1 cellular context compared by ENCODE assay signal in genomic region chr14:69152944-69153847, GRCh38.
A peak's percentile ranks its signal among the peaks of the same experiment; 100 is the strongest.
TF ChIP-seq lines count a peak whose summit lies in the region.

DCAF5 (minus strand) TSS chr14:69153119; CDS start chr14:69152978, 141 bp downstream.

TF ChIP-seq in K562, 482 proteins besides CTCF, POLR2A, EP300 and RAD21 (continued from another document and continues in another):
- TF ChIP-seq RREB1 (CRISPR knock-in tag; IDR thresholded peaks at IDR 0.05) = no peak
- no peak for TF ChIP-seq FOXA3 (CRISPR knock-in tag; conservative IDR thresholded peaks at IDR 0.05 in 1 of 2, IDR thresholded peaks at IDR 0.05 in 1 of 2)
- TF ChIP-seq YY1 (IDR thresholded peaks at IDR 0.05; ENCODE audit: borderline replicate concordance in 1 of 3, control insufficient read depth in 1 of 3, extremely low read depth in 1 of 3, insufficient read depth in 3 of 3, insufficient read length in 1 of 3, insufficient replicate concordance in 2 of 3, low read depth in 1 of 3, low read length in 2 of 3) = peak in 2 of 3 experiments; percentile 30 to 57
- no peak for TF ChIP-seq ZNF561 (CRISPR knock-in tag; conservative IDR thresholded peaks at IDR 0.05)
- no peak for TF ChIP-seq ZNF699 (CRISPR knock-in tag; IDR thresholded peaks at IDR 0.05; ENCODE audit: insufficient replicate concordance)
- no peak for TF ChIP-seq CBFA2T2 (conservative IDR thresholded peaks at IDR 0.05)
- TF ChIP-seq ID3 (CRISPR knock-in tag; IDR thresholded peaks at IDR 0.05) = no peak
- TF ChIP-seq ID3 (tag; IDR thresholded peaks at IDR 0.05) = no peak
- peak; percentile 90 for TF ChIP-seq DACH1 (IDR thresholded peaks at IDR 0.05; ENCODE audit: partially characterized antibody)
- TF ChIP-seq ETS1 (conservative IDR thresholded peaks at IDR 0.05; ENCODE audit: control insufficient read depth, low read depth, low read length) = peak; percentile 57; the same call in 1 of the 2 replicates
- TF ChIP-seq IRF1 (CRISPR knock-in tag; IDR thresholded peaks at IDR 0.05; ENCODE audit: borderline replicate concordance) = no peak
- no peak for TF ChIP-seq CGGBP1 (CRISPR knock-in tag; IDR thresholded peaks at IDR 0.05)
- no peak for TF ChIP-seq THRAP3 (IDR thresholded peaks at IDR 0.05; ENCODE audit: borderline replicate concordance)
- no peak for TF ChIP-seq ZNF77 (CRISPR knock-in tag; IDR thresholded peaks at IDR 0.05)
- TF ChIP-seq E2F5 (CRISPR knock-in tag; IDR thresholded peaks at IDR 0.05) = no peak
- TF ChIP-seq KAT2B (IDR thresholded peaks at IDR 0.05; ENCODE audit: low read depth, low read length) = no peak
- no peak for TF ChIP-seq HMG20A (CRISPR knock-in tag; conservative IDR thresholded peaks at IDR 0.05)
- TF ChIP-seq DLX4 (CRISPR knock-in tag; IDR thresholded peaks at IDR 0.05) = no peak
- TF ChIP-seq ASH1L (IDR thresholded peaks at IDR 0.05; ENCODE audit: borderline replicate concordance, low read depth, partially characterized antibody) = no peak
- no peak for TF ChIP-seq SMARCA4 (IDR thresholded peaks at IDR 0.05)
- TF ChIP-seq ZNF174 (CRISPR knock-in tag; IDR thresholded peaks at IDR 0.05) = no peak
- TF ChIP-seq WHSC1 (IDR thresholded peaks at IDR 0.05; ENCODE audit: low read length) = no peak
- TF ChIP-seq PCBP2 (IDR thresholded peaks at IDR 0.05; ENCODE audit: low read depth, low read length, poor library complexity, severe bottlenecking) = no peak
- no peak for TF ChIP-seq ZNF23 (CRISPR knock-in tag; IDR thresholded peaks at IDR 0.05)
- TF ChIP-seq PHF21A (IDR thresholded peaks at IDR 0.05; ENCODE audit: borderline replicate concordance, low read depth) = no peak
- TF ChIP-seq NCOA6 (IDR thresholded peaks at IDR 0.05) = no peak
- TF ChIP-seq SMAD2 (IDR thresholded peaks at IDR 0.05; ENCODE audit: low read depth, low read length) = no peak
- TF ChIP-seq ZBTB9 (CRISPR knock-in tag; IDR thresholded peaks at IDR 0.05) = no peak
- TF ChIP-seq ZBTB26 (CRISPR knock-in tag; IDR thresholded peaks at IDR 0.05) = no peak
- no peak for TF ChIP-seq MLLT1 (IDR thresholded peaks at IDR 0.05)
- no peak for TF ChIP-seq HMGXB4 (CRISPR knock-in tag; IDR thresholded peaks at IDR 0.05)
- no peak for TF ChIP-seq ZNF76 (CRISPR knock-in tag; IDR thresholded peaks at IDR 0.05; ENCODE audit: borderline replicate concordance)
- peak; percentile 74 for TF ChIP-seq ZBTB7A (IDR thresholded peaks at IDR 0.05; ENCODE audit: borderline replicate concordance, control insufficient read depth, low read depth, low read length)
- TF ChIP-seq CREB1 (IDR thresholded peaks at IDR 0.05) = no peak; the same call in 1 of the 2 replicates
- TF ChIP-seq CREB1 (CRISPR knock-in tag; IDR thresholded peaks at IDR 0.05) = no peak
- no peak for TF ChIP-seq ZNF143 (CRISPR knock-in tag; IDR thresholded peaks at IDR 0.05)
- no peak for TF ChIP-seq HLTF (IDR thresholded peaks at IDR 0.05)
- TF ChIP-seq ZNF592 (IDR thresholded peaks at IDR 0.05) = no peak
- TF ChIP-seq PTTG1 (tag; IDR thresholded peaks at IDR 0.05; ENCODE audit: low read depth) = no peak
- no peak for TF ChIP-seq CHCHD3 (CRISPR knock-in tag; IDR thresholded peaks at IDR 0.05)
- no peak for TF ChIP-seq TOE1 (IDR thresholded peaks at IDR 0.05; ENCODE audit: borderline replicate concordance)
- no peak for TF ChIP-seq TOE1 (CRISPR knock-in tag; IDR thresholded peaks at IDR 0.05; ENCODE audit: borderline replicate concordance, low read depth)
- TF ChIP-seq GTF2F1 (IDR thresholded peaks at IDR 0.05; ENCODE audit: low read depth, low read length) = no peak
